ENCODE assay signal across 14 cellular contexts in the genomic region with DNA sequence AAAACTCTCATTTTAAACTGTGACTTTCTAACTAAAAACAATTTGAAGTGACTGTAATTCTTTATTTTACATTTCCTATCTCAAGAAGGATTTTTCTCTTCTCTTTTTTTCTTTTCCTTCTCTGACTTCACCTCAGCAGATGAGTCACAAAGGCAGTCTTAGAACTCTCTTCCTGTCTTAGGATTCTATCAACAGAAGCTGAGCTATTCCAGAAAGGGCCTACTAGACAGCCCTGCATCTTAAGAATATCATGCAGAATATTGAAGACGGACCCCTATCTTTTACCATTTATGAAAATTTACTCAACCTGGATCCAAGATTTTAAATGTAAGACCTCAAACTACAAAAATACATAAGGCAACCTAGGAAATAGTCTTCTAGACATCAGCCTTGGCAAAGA.
A peak's percentile ranks its signal among the peaks of the same experiment; 100 is the strongest.
DNase-seq lines count a peak whose midpoint lies in the region; ATAC-seq and TF ChIP-seq lines count a peak whose summit lies in the region.
"Had no signal": no experiment of that assay in that cellular context is flagged by ENCODE, and none has a peak within 500 bp of the region (broad histone marks: within the 10 kb centered on the region; RNA-seq: fewer than 3 reads in every experiment).

No MANE protein-coding gene starts in this region.

- no peaks in the 10 kb centered on the region for H3K27me3 Mint-ChIP-seq in MCF 10A (ENCODE audit: insufficient read depth, unreplicated experiment)
- no peaks in the 10 kb centered on the region for H3K27me3 Mint-ChIP-seq in activated T-cell treated with anti-CD3 and anti-CD28 coated beads, Interleukin-2, amount 50 U/mL, for 4 hours (ENCODE audit: low read depth)
- H3K27me3 Mint-ChIP-seq: activated naive CD8-positive, alpha-beta T cell treated with anti-CD3 and anti-CD28 coated beads, Interleukin-2, amount 10 ng/mL, durations not matched to agents 7 days and 5 days had no signal

- no peaks in the 10 kb centered on the region for H3K27me3 ChIP-seq in breast epithelium
- no peaks in the 10 kb centered on the region for H3K27me3 ChIP-seq in neuronal stem cell (ENCODE audit: control insufficient read depth in 3 of 3, insufficient read depth in 3 of 3, low read depth in 1 of 3, low read length in 3 of 3)
- H3K27me3 ChIP-seq: left lung had no signal

- H3K4me3 ChIP-seq in breast epithelium = no peak overlapping the region
- no peak overlapping the region for H3K4me3 ChIP-seq in fibroblast of the aortic adventitia (ENCODE audit: low read depth, low read length)
- no peak overlapping the region for H3K4me3 ChIP-seq in neuronal stem cell (ENCODE audit: low read length in 2 of 2)
- H3K4me3 ChIP-seq in coronary artery = no peak overlapping the region
- H3K4me3 ChIP-seq: left lung had no signal

- BruUV-seq in MCF 10A (replicated peaks; lab: Mats Ljungman, UMichigan) = no TSS peak

- ATAC-seq in SK-N-SH treated with all-trans-retinoic acid at 6 μM for 48 hours (peak; percentile 86), HG02642 (IDR thresholded peaks at IDR 0.05; ENCODE audit: poor library complexity, unreplicated experiment) (no peak)
- no peak for ATAC-seq in activated T-cell treated with anti-CD3 and anti-CD28 coated beads, Interleukin-2, amount 50 U/mL, for 4 hours
- ATAC-seq: left lung had no signal

- DNase-seq in MCF 10A (ENCODE audit: unreplicated experiment) (peak; percentile 54), breast epithelium (ENCODE audit: low spot score in 2 of 2) (no peak), fibroblast of the aortic adventitia (ENCODE audit: low read depth) (peak; percentile 70), neuronal stem cell (ENCODE audit: low spot score) (no peak), coronary artery (ENCODE audit: low spot score) (no peak)
- DNase-seq in activated T-cell treated with anti-CD3 and anti-CD28 coated beads, Interleukin-2, amount 50 U/mL, for 4 hours = no peak
- DNase-seq: activated CD8-positive, alpha-beta memory T cell treated with anti-CD3 and anti-CD28 coated beads, Interleukin-2, amount 50 U/mL, for 4 hours; activated naive CD8-positive, alpha-beta T cell treated with anti-CD3 and anti-CD28 coated beads, Interleukin-2, amount 10 ng/mL, durations not matched to agents 7 days and 5 days; DMS53; left lung; nucleus accumbens; stimulated activated CD4-positive, alpha-beta T cell treated with anti-CD3 and anti-CD28 coated beads, Interleukin-15, amount 100 ng/mL, for 24 hours had no signal

- no peak overlapping the region for H3K4me2 ChIP-seq in neuronal stem cell (ENCODE audit: insufficient read depth, low read length, poor library complexity, severe bottlenecking)

- H4K8ac ChIP-seq in neuronal stem cell (ENCODE audit: low read depth, low read length) = no peak overlapping the region

- no peak for TF ChIP-seq CTCF in MCF 10A (IDR thresholded peaks at IDR 0.05; ENCODE audit: unreplicated experiment)
- TF ChIP-seq CTCF in breast epithelium (IDR thresholded peaks at IDR 0.05) = no peak
- no peak for TF ChIP-seq CTCF in fibroblast of the aortic adventitia (IDR thresholded peaks at IDR 0.05; ENCODE audit: insufficient read depth, low read length)
- TF ChIP-seq CTCF in coronary artery (IDR thresholded peaks at IDR 0.05) = no peak

- H2BK5ac ChIP-seq in neuronal stem cell (ENCODE audit: low read length) = no peak overlapping the region

- no peak overlapping the region for H3K4ac ChIP-seq in neuronal stem cell (ENCODE audit: low read length)

- H3K23ac ChIP-seq in neuronal stem cell (ENCODE audit: low read depth, low read length, poor library complexity) = no peak overlapping the region

- H3K14ac ChIP-seq in neuronal stem cell (ENCODE audit: low read length) = no peak overlapping the region

- no peaks in the 10 kb centered on the region for H3K79me1 ChIP-seq in neuronal stem cell (ENCODE audit: low read depth, low read length)

- no peak overlapping the region for H3K18ac ChIP-seq in neuronal stem cell (ENCODE audit: low read length)

- CTCF ChIA-PET in MCF 10A (lab: Yijun Ruan, JAX) = interaction anchor here (0.7 kb wide), 1 partner anchor 53 kb away, joined by 4 read pairs; no protein-coding TSS in a partner anchor

- POLR2A ChIA-PET in MCF 10A (lab: Yijun Ruan, JAX) = interaction anchor here (1.1 to 1.6 kb wide), 3 partner anchors 15 to 366 kb away, joined by 3 to 4 read pairs (median 4); partner anchors contain the start of gene SEMA3C

- H2AFZ ChIP-seq in neuronal stem cell (ENCODE audit: low read length) = no peak overlapping the region

- H2BK15ac ChIP-seq in neuronal stem cell (ENCODE audit: low read length) = no peak overlapping the region

- peaks cover 13% of the 10 kb centered on the region for H3K4me1 Mint-ChIP-seq in MCF 10A (ENCODE audit: insufficient read depth, unreplicated experiment)
- no peaks in the 10 kb centered on the region for H3K4me1 Mint-ChIP-seq in activated T-cell treated with anti-CD3 and anti-CD28 coated beads, Interleukin-2, amount 50 U/mL, for 4 hours (ENCODE audit: low read depth)

- no peak overlapping the region for H2AK5ac ChIP-seq in neuronal stem cell (ENCODE audit: low read depth, low read length)

- no peak overlapping the region for H3K4me3 Mint-ChIP-seq in MCF 10A (ENCODE audit: unreplicated experiment)
- H3K4me3 Mint-ChIP-seq in activated T-cell treated with anti-CD3 and anti-CD28 coated beads, Interleukin-2, amount 50 U/mL, for 4 hours = no peak overlapping the region
- H3K4me3 Mint-ChIP-seq: activated naive CD8-positive, alpha-beta T cell treated with anti-CD3 and anti-CD28 coated beads, Interleukin-2, amount 10 ng/mL, durations not matched to agents 7 days and 5 days had no signal

- TF ChIP-seq POLR2A in breast epithelium (IDR thresholded peaks at IDR 0.05) = no peak

- H4K91ac ChIP-seq in neuronal stem cell (ENCODE audit: low read depth, low read length, poor library complexity) = no peak overlapping the region

- H3K4me1 ChIP-seq in breast epithelium (no peaks in the 10 kb centered on the region), neuronal stem cell (ENCODE audit: control insufficient read depth in 2 of 2, insufficient read depth in 1 of 2, low read depth in 1 of 2, low read length in 2 of 2) (no peaks in the 10 kb centered on the region)
- H3K4me1 ChIP-seq: left lung had no signal

- no CpG with 5 or more reads among the region's 1 CpG for WGBS in neuronal stem cell (ENCODE audit: extremely low coverage in 2 of 2, insufficient read length in 2 of 2, insufficient replicate concordance in 1 of 2), 2 donors

- H3K27ac ChIP-seq in breast epithelium (no peak overlapping the region), neuronal stem cell (replicated peaks; ENCODE audit: low read length) (no peak overlapping the region), coronary artery (no peak overlapping the region)
- H3K27ac ChIP-seq: left lung had no signal

- no peak overlapping the region for H2BK120ac ChIP-seq in neuronal stem cell (ENCODE audit: low read depth, low read length)

- no peak overlapping the region for H2BK12ac ChIP-seq in neuronal stem cell (ENCODE audit: low read length)

- intact Hi-C loops in MCF 10A (cut with micrococcal nuclease) (no loop called here), breast epithelium (cut with DNase I; ENCODE audit: low total_unique reads) (no loop called here)

- H3K36me3 ChIP-seq in breast epithelium (no peaks in the 10 kb centered on the region), neuronal stem cell (replicated peaks in 1 of 2; ENCODE audit: control insufficient read depth in 2 of 2, insufficient read depth in 2 of 2, low read length in 2 of 2) (no peaks in the 10 kb centered on the region)
- H3K36me3 ChIP-seq: left lung had no signal

- H3K9me3 ChIP-seq in breast epithelium (no peaks in the 10 kb centered on the region), neuronal stem cell (replicated peaks in 1 of 2; ENCODE audit: control insufficient read depth in 2 of 2, insufficient read depth in 1 of 2, low read depth in 1 of 2, low read length in 2 of 2) (no peaks in the 10 kb centered on the region)

- no peak overlapping the region for H3K9ac ChIP-seq in neuronal stem cell (ENCODE audit: low read depth, low read length, poor library complexity)

- peak overlapping the region; percentile 96 for H3K27ac Mint-ChIP-seq in MCF 10A (ENCODE audit: low read depth, unreplicated experiment)
- H3K27ac Mint-ChIP-seq: activated naive CD8-positive, alpha-beta T cell treated with anti-CD3 and anti-CD28 coated beads, Interleukin-2, amount 10 ng/mL, durations not matched to agents 7 days and 5 days had no signal

- no peaks in the 10 kb centered on the region for H3K9me3 Mint-ChIP-seq in MCF 10A (ENCODE audit: unreplicated experiment)
- H3K9me3 Mint-ChIP-seq in activated T-cell treated with anti-CD3 and anti-CD28 coated beads, Interleukin-2, amount 50 U/mL, for 4 hours = peaks cover 12% of the 10 kb centered on the region

- H3K36me3 Mint-ChIP-seq in MCF 10A (ENCODE audit: insufficient read depth, unreplicated experiment) = no peaks in the 10 kb centered on the region
- no peaks in the 10 kb centered on the region for H3K36me3 Mint-ChIP-seq in activated T-cell treated with anti-CD3 and anti-CD28 coated beads, Interleukin-2, amount 50 U/mL, for 4 hours (ENCODE audit: insufficient read depth)
- H3K36me3 Mint-ChIP-seq: activated naive CD8-positive, alpha-beta T cell treated with anti-CD3 and anti-CD28 coated beads, Interleukin-2, amount 10 ng/mL, durations not matched to agents 7 days and 5 days had no signal

TF ChIP-seq in SK-N-SH treated with all-trans-retinoic acid at 6 μM for 48 hours, 23 proteins besides CTCF, POLR2A, EP300 and RAD21 (continues in another document):
- no peak for TF ChIP-seq ZNF565 (CRISPR knock-in tag; conservative IDR thresholded peaks at IDR 0.05; ENCODE audit: low read depth)
- TF ChIP-seq BACH2 (CRISPR knock-in tag; IDR thresholded peaks at IDR 0.05; ENCODE audit: borderline replicate concordance) = no peak
- no peak for TF ChIP-seq ZFP3 (CRISPR knock-in tag; IDR thresholded peaks at IDR 0.05)
- TF ChIP-seq PATZ1 (CRISPR knock-in tag; IDR thresholded peaks at IDR 0.05; ENCODE audit: borderline replicate concordance) = no peak
- no peak for TF ChIP-seq SNAI2 (CRISPR knock-in tag; IDR thresholded peaks at IDR 0.05)
- no peak for TF ChIP-seq OSR1 (CRISPR knock-in tag; IDR thresholded peaks at IDR 0.05)
- no peak for TF ChIP-seq PPARA (CRISPR knock-in tag; IDR thresholded peaks at IDR 0.05; ENCODE audit: borderline replicate concordance)

Comparison
In these comparisons a context has a peak if more than half of its experiments do, and no peak if none do; other contexts are left out.
1. DNase-seq: peak in MCF 10A (single experiment) and fibroblast of the aortic adventitia (single experiment); none in breast epithelium (0 of 2), neuronal stem cell (single experiment), coronary artery (single experiment) and activated T-cell treated with anti-CD3 and anti-CD28 coated beads, Interleukin-2, amount 50 U/mL, for 4 hours (single experiment).